29 cellular contexts compared by ENCODE assay signal in the genomic region with DNA sequence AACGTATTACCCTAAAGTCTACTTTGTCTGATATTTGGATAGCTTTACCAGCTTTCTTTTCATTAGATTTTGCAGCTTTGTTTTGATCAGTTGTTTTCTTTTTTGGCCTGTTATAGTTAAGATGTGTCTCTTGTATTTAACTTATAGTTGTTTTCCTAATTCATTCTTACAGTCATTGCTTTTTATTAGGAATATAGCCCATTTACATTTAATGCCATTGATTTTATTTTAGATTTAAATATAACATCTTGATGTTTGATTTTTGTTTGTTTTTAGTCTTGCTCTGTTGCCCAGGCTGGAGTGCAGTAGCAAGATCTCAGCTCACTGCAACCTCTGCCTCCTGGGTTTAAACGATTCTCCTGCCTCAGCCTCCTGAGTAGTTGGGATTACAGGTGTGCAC.
"Had no signal": no experiment of that assay in that cellular context is flagged by ENCODE, and none has a peak within 500 bp of the region (broad histone marks: within the 10 kb centered on the region; RNA-seq: fewer than 3 reads in every experiment).

No MANE protein-coding gene starts in this region.

- H3K4me1 ChIP-seq: colonic mucosa, esophagus muscularis mucosa, esophagus squamous epithelium, foreskin keratinocyte, gastrocnemius medialis, gastroesophageal sphincter, heart left ventricle, heart right ventricle had no signal

- ATAC-seq: effector memory CD8-positive, alpha-beta T cell; esophagus mucosa; foreskin keratinocyte; gastrocnemius medialis; gastroesophageal sphincter; heart left ventricle; heart right ventricle had no signal

- H3K27ac ChIP-seq: colonic mucosa, coronary artery, dorsolateral prefrontal cortex, epithelial cell of prostate, esophagus muscularis mucosa, esophagus squamous epithelium, foreskin keratinocyte, gastrocnemius medialis, gastroesophageal sphincter, heart left ventricle, heart right ventricle had no signal

- DNase-seq: colonic mucosa; cortex of kidney; dermis blood vessel endothelial cell; dorsolateral prefrontal cortex; effector CD4-positive, alpha-beta T cell; effector CD8-positive, alpha-beta T cell; effector memory CD4-positive, alpha-beta T cell; effector memory CD8-positive, alpha-beta T cell; endodermal cell; erythroblast; esophagus squamous epithelium; foreskin fibroblast; foreskin keratinocyte; foreskin melanocyte; gastrocnemius medialis; glutamatergic neuron; head of caudate nucleus; heart left ventricle; heart right ventricle had no signal

- H3K4me1 Mint-ChIP-seq: endodermal cell had no signal

- H3K27me3 Mint-ChIP-seq: dendritic cell treated with granulocyte-macrophage colony-stimulating factor and Interleukin-4, amounts not matched to agents 40 ng/mL and 50 ng/mL, for 4 days; effector memory CD8-positive, alpha-beta T cell had no signal

- H3K9me3 ChIP-seq: colonic mucosa had no signal

- H3K36me3 ChIP-seq: colonic mucosa, esophagus muscularis mucosa, esophagus squamous epithelium, gastrocnemius medialis, gastroesophageal sphincter, heart left ventricle, heart right ventricle had no signal

- FAIRE-seq: colon, endometrium, endothelial cell of umbilical vein, frontal cortex had no signal

- H3K27ac Mint-ChIP-seq: dendritic cell treated with granulocyte-macrophage colony-stimulating factor and Interleukin-4, amounts not matched to agents 40 ng/mL and 50 ng/mL, for 4 days; effector memory CD8-positive, alpha-beta T cell; endodermal cell had no signal

- H3K4me3 ChIP-seq: colonic mucosa, coronary artery, dorsolateral prefrontal cortex, esophagus muscularis mucosa, esophagus squamous epithelium, gastrocnemius medialis, gastroesophageal sphincter, heart left ventricle, heart right ventricle had no signal

- H3K27me3 ChIP-seq: colonic mucosa, dorsolateral prefrontal cortex, esophagus muscularis mucosa, esophagus squamous epithelium, foreskin keratinocyte, gastrocnemius medialis, gastroesophageal sphincter had no signal

- H3K4me3 Mint-ChIP-seq: dendritic cell treated with granulocyte-macrophage colony-stimulating factor and Interleukin-4, amounts not matched to agents 40 ng/mL and 50 ng/mL, for 4 days; effector memory CD8-positive, alpha-beta T cell; endodermal cell had no signal
